Comparison of ENCODE assay signal across 29 cellular contexts in genomic region chr12:108053512-108053911, GRCh38.
"Had no signal": no experiment of that assay in that cellular context is flagged by ENCODE, and none has a peak within 500 bp of the region (broad histone marks: within the 10 kb centered on the region; RNA-seq: fewer than 3 reads in every experiment).

No MANE protein-coding gene starts in this region.

- H3K4me1 ChIP-seq: Peyer's patch, SJCRH30 had no signal

- ATAC-seq: PC-3, SK-N-SH treated with all-trans-retinoic acid at 6 μM for 48 hours, T-cell had no signal

- H3K36me3 Mint-ChIP-seq: T-cell had no signal

- H3K4me3 ChIP-seq: MG63, Peyer's patch, SJCRH30, SK-N-MC had no signal

- H3K36me3 ChIP-seq: MG63, Peyer's patch, SJCRH30 had no signal

- H3K27me3 ChIP-seq: MG63, Peyer's patch, SJCRH30 had no signal

- H3K27ac ChIP-seq: Peyer's patch, SJCRH30, SK-N-MC had no signal

- H3K9me3 ChIP-seq: MG63, Peyer's patch, SJCRH30 had no signal

- H3K4me3 Mint-ChIP-seq: T-cell had no signal

- H3K9me3 Mint-ChIP-seq: T-cell had no signal

- DNase-seq: Kasumi-1, KG1, MG63, MV-4-11, NCI-H1092, NCI-H1105, NCI-H1417 treated with DMSO at 0.1 percent for 48 hours, NCI-H1436 treated with DMSO at 0.1 percent for 48 hours, NCI-H1694 treated with DMSO at 0.1 percent for 48 hours, NCI-H187 treated with DMSO at 0.1 percent for 48 hours, NCI-H2029, NCI-H2081, NCI-H2171 treated with DMSO at 0.1 percent for 48 hours, NCI-H226, NCI-H446 treated with DMSO at 0.1 percent for 48 hours, NCI-H510A, NCI-H524, NCI-H526, NCI-H69, NCI-H748 treated with DMSO at 0.1 percent for 48 hours, PC-3, Peyer's patch, Right ventricle myocardium superior, RPMI8226, SHP77 treated with DMSO at 0.1 percent for 48 hours, SJCRH30, T-cell had no signal
